ENCODE assay signal across 21 cellular contexts in genomic region chr6:12776291-12776690, GRCh38. TPM values are rescaled to one million over a fixed set of nuclear protein-coding genes. Genes with fewer than 3 reads are reported as not detected.
"Had no signal": no experiment of that assay in that cellular context is flagged by ENCODE, and none has a peak within 500 bp of the region (broad histone marks: within the 10 kb centered on the region; RNA-seq: fewer than 3 reads in every experiment).

No MANE protein-coding gene starts in this region.

- H3K4me1 Mint-ChIP-seq: naive B cell; nephron; stimulated activated effector memory CD8-positive, alpha-beta T cell treated with anti-CD3 and anti-CD28 coated beads, Interleukin-12 subunit alpha, Interleukin-12 subunit beta, amount 100 ng/mL, for 72 hours had no signal

- H3K27me3 ChIP-seq: colonic mucosa, foreskin keratinocyte, pancreas, suprapubic skin, thyroid gland, upper lobe of left lung had no signal

- H3K36me3 ChIP-seq: colonic mucosa, esophagus squamous epithelium, pancreas, suprapubic skin, thyroid gland, upper lobe of left lung had no signal

- DNase-seq: colonic mucosa; dermis blood vessel endothelial cell; esophagus squamous epithelium; foreskin keratinocyte; islet precursor cell; mammary epithelial cell; mucosa of descending colon; naive B cell; occipital lobe; pancreas; right cardiac atrium; stimulated activated CD4-positive, alpha-beta T cell treated with anti-CD3 and anti-CD28 coated beads, Interleukin-4, amount 100 ng/mL, for 1 hour; stimulated activated CD8-positive, alpha-beta memory T cell treated with anti-CD3 and anti-CD28 coated beads, Interleukin-4, amount 100 ng/mL, for 48 hours; stimulated activated naive CD8-positive, alpha-beta T cell treated with anti-CD3 and anti-CD28 coated beads, Interleukin-15, Interleukin-2, amounts not matched to agents 100 U/mL and 50 U/mL, for 24 hours; thyroid gland; upper lobe of left lung had no signal

- H3K27ac ChIP-seq: colonic mucosa, esophagus squamous epithelium, foreskin keratinocyte, pancreas, suprapubic skin, thyroid gland, upper lobe of left lung had no signal

- H3K4me1 ChIP-seq: colonic mucosa, esophagus squamous epithelium, foreskin keratinocyte, pancreas, suprapubic skin, thyroid gland, upper lobe of left lung had no signal

- H3K4me3 Mint-ChIP-seq: naive B cell; nephron; stimulated activated effector memory CD8-positive, alpha-beta T cell treated with anti-CD3 and anti-CD28 coated beads, Interleukin-12 subunit alpha, Interleukin-12 subunit beta, amount 100 ng/mL, for 72 hours had no signal

- H3K9me3 Mint-ChIP-seq: nephron; stimulated activated effector memory CD8-positive, alpha-beta T cell treated with anti-CD3 and anti-CD28 coated beads, Interleukin-12 subunit alpha, Interleukin-12 subunit beta, amount 100 ng/mL, for 72 hours had no signal

- H3K4me3 ChIP-seq: colonic mucosa, esophagus squamous epithelium, mucosa of descending colon, pancreas, suprapubic skin, thyroid gland, upper lobe of left lung had no signal

- ATAC-seq: foreskin keratinocyte; left lobe of liver; mucosa of descending colon; pancreas; right cardiac atrium; stimulated activated effector memory CD8-positive, alpha-beta T cell treated with anti-CD3 and anti-CD28 coated beads, Interleukin-12 subunit alpha, Interleukin-12 subunit beta, amount 100 ng/mL, for 72 hours; stimulated activated naive CD8-positive, alpha-beta T cell treated with anti-CD3 and anti-CD28 coated beads, Interleukin-15, Interleukin-2, amounts not matched to agents 100 U/mL and 50 U/mL, for 24 hours had no signal

- H3K36me3 Mint-ChIP-seq: naive B cell; stimulated activated effector memory CD8-positive, alpha-beta T cell treated with anti-CD3 and anti-CD28 coated beads, Interleukin-12 subunit alpha, Interleukin-12 subunit beta, amount 100 ng/mL, for 72 hours had no signal

- H3K27me3 Mint-ChIP-seq: progenitor cell of endocrine pancreas had no signal

- H3K9me3 ChIP-seq: colonic mucosa, esophagus squamous epithelium, mucosa of descending colon, pancreas, suprapubic skin, thyroid gland, upper lobe of left lung had no signal

- H3K27ac Mint-ChIP-seq: naive B cell; nephron; progenitor cell of endocrine pancreas; stimulated activated effector memory CD8-positive, alpha-beta T cell treated with anti-CD3 and anti-CD28 coated beads, Interleukin-12 subunit alpha, Interleukin-12 subunit beta, amount 100 ng/mL, for 72 hours had no signal

RNA-seq across cellular contexts. Expression of gene PHACTR1, which starts 59.7 kb away (rescaled TPM):
- polyA plus RNA-seq: mammary epithelial cell had no signal
